In genomic region chr2:77652499-77652898, GRCh38 we compare ENCODE assay signal across 27 cellular contexts.
"Had no signal": no experiment of that assay in that cellular context is flagged by ENCODE, and none has a peak within 500 bp of the region (broad histone marks: within the 10 kb centered on the region; RNA-seq: fewer than 3 reads in every experiment).

No MANE protein-coding gene starts in this region.

- H3K36me3 ChIP-seq: colonic mucosa, esophagus muscularis mucosa, esophagus squamous epithelium, gastrocnemius medialis, gastroesophageal sphincter, heart left ventricle, heart right ventricle had no signal

- H3K4me1 ChIP-seq: colonic mucosa, esophagus muscularis mucosa, esophagus squamous epithelium, foreskin keratinocyte, gastrocnemius medialis, gastroesophageal sphincter, heart left ventricle, heart right ventricle had no signal

- H3K4me3 ChIP-seq: colonic mucosa, coronary artery, dorsolateral prefrontal cortex, esophagus muscularis mucosa, esophagus squamous epithelium, gastrocnemius medialis, gastroesophageal sphincter, heart left ventricle, heart right ventricle had no signal

- FAIRE-seq: colon, endometrium, endothelial cell of umbilical vein had no signal

- DNase-seq: colonic mucosa; cortex of kidney; dermis blood vessel endothelial cell; dorsolateral prefrontal cortex; effector CD4-positive, alpha-beta T cell; effector CD8-positive, alpha-beta T cell; effector memory CD4-positive, alpha-beta T cell; effector memory CD8-positive, alpha-beta T cell; endodermal cell; erythroblast; esophagus squamous epithelium; foreskin fibroblast; foreskin keratinocyte; foreskin melanocyte; gastrocnemius medialis; glutamatergic neuron; head of caudate nucleus; heart left ventricle; heart right ventricle had no signal

- H3K27me3 ChIP-seq: colonic mucosa, dorsolateral prefrontal cortex, esophagus muscularis mucosa, esophagus squamous epithelium, foreskin keratinocyte, gastrocnemius medialis, gastroesophageal sphincter, heart left ventricle, heart right ventricle had no signal

- ATAC-seq: effector memory CD8-positive, alpha-beta T cell; esophagus mucosa; foreskin keratinocyte; gastrocnemius medialis; gastroesophageal sphincter; heart left ventricle; heart right ventricle had no signal

- H3K9me3 ChIP-seq: colonic mucosa, esophagus muscularis mucosa, esophagus squamous epithelium, gastrocnemius medialis, gastroesophageal sphincter had no signal

- H3K27ac ChIP-seq: colonic mucosa, coronary artery, dorsolateral prefrontal cortex, epithelial cell of prostate, esophagus muscularis mucosa, esophagus squamous epithelium, foreskin keratinocyte, gastrocnemius medialis, gastroesophageal sphincter, heart left ventricle, heart right ventricle had no signal
